ENCODE assay signal across 25 cellular contexts in the genomic region with DNA sequence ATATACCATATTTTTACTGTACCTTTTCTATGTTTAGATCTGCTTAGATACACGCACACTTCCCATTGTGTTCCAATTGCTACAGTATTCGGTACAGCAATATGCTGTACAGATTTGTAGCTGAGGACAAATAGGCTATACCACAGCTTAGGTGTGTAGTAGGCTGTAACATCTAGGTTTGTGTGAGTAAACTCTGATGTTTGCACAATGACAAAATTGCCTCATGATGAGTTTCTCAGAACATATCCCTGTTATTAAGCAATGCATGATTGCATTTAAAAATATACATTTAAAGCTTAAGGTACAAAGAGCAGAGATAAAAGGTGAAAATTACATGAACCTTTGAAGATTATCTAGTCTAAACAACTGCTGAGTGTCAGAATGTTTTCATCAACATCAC.
DNase-seq lines count a peak whose midpoint lies in the region; ATAC-seq, FAIRE-seq and TF ChIP-seq lines count a peak whose summit lies in the region.
"Had no signal": no experiment of that assay in that cellular context is flagged by ENCODE, and none has a peak within 500 bp of the region (broad histone marks: within the 10 kb centered on the region; RNA-seq: fewer than 3 reads in every experiment).

No MANE protein-coding gene starts in this region.

- no peaks in the 10 kb centered on the region for H3K4me1 Mint-ChIP-seq in MCF 10A (ENCODE audit: insufficient read depth, unreplicated experiment)
- H3K4me1 Mint-ChIP-seq: CD14-positive monocyte; CD8-positive, alpha-beta memory T cell; GM23338; H9 had no signal

- no peaks in the 10 kb centered on the region for H3K9me3 ChIP-seq in breast epithelium
- no peaks in the 10 kb centered on the region for H3K9me3 ChIP-seq in mammary epithelial cell (replicated peaks; ENCODE audit: insufficient read depth, low read length)
- no peaks in the 10 kb centered on the region for H3K9me3 ChIP-seq in HepG2 (ENCODE audit: low read length)
- H3K9me3 ChIP-seq: A549, BE2C had no signal

- H3K27ac Mint-ChIP-seq in MCF 10A (ENCODE audit: low read depth, unreplicated experiment): no peak overlapping the region
- H3K27ac Mint-ChIP-seq: CD14-positive monocyte; CD4-positive, alpha-beta T cell; CD8-positive, alpha-beta memory T cell; GM23338; H9 had no signal

- DNase-seq in MCF 10A (ENCODE audit: unreplicated experiment): peak; percentile 30
- no peak for DNase-seq in breast epithelium (ENCODE audit: low spot score in 2 of 2)
- peak; percentile 5 for DNase-seq in mammary epithelial cell
- DNase-seq in HepG2 (ENCODE audit: low spot score): peak; percentile 3
- no peak for DNase-seq in OCI-M1 (lab: John Stamatoyannopoulos, UW)
- no peak for DNase-seq in HuH-7 (ENCODE audit: low spot score)
- DNase-seq: 8988T; ACHN; AML-193; BE2C; CD4-positive, alpha-beta T cell; CD8-positive, alpha-beta memory T cell; DMS 273 treated with DMSO at 0.1 percent for 48 hours; DMS79; EL; GDM1; H9 had no signal

- intact Hi-C loops in MCF 10A (cut with micrococcal nuclease): no loop called here
- intact Hi-C loops in breast epithelium (cut with DNase I; ENCODE audit: low total_unique reads): no loop called here
- intact Hi-C loops in mammary epithelial cell (cut with micrococcal nuclease): no loop called here
- intact Hi-C loops in HepG2 (cut with micrococcal nuclease; ENCODE audit: unreplicated experiment): loop anchor here (10.0 kb wide), 1 partner anchor 99 kb away; no protein-coding TSS in a partner anchor

- H2AFZ ChIP-seq in mammary epithelial cell (ENCODE audit: low read depth, low read length) (no peak overlapping the region), HepG2 (ENCODE audit: low read length) (no peak overlapping the region)
- H2AFZ ChIP-seq: GM23338 had no signal

- TF ChIP-seq CTCF in MCF 10A (IDR thresholded peaks at IDR 0.05; ENCODE audit: unreplicated experiment) (no peak), breast epithelium (IDR thresholded peaks at IDR 0.05) (no peak), mammary epithelial cell (conservative IDR thresholded peaks at IDR 0.05 in 1 of 2, IDR thresholded peaks at IDR 0.05 in 1 of 2; ENCODE audit: extremely low read depth in 1 of 2, insufficient read depth in 1 of 2, low read depth in 1 of 2, low read length in 2 of 2) (no peak), HepG2 (CRISPR knock-in tag; IDR thresholded peaks at IDR 0.05) (no peak)

- H3K36me3 ChIP-seq in breast epithelium: no peaks in the 10 kb centered on the region
- no peaks in the 10 kb centered on the region for H3K36me3 ChIP-seq in mammary epithelial cell (ENCODE audit: insufficient read depth, low read length)
- H3K36me3 ChIP-seq in HepG2 (replicated peaks in 1 of 2; ENCODE audit: control insufficient read depth in 1 of 2, insufficient read depth in 2 of 2, low read length in 2 of 2): 0 out of 5 replicates have a peak, but pooled peaks cover 0 to 1% of the 10 kb centered on the region in 2 experiments
- H3K36me3 ChIP-seq: BE2C; BLaER1 treated with 17β-estradiol and CSF1 and Interleukin-3, amounts not matched to agents 10 nM and 100 nM had no signal

- H3K27me3 ChIP-seq in breast epithelium: no peaks in the 10 kb centered on the region
- no peaks in the 10 kb centered on the region for H3K27me3 ChIP-seq in mammary epithelial cell (ENCODE audit: insufficient read depth, low read length)
- H3K27me3 ChIP-seq in HepG2 (ENCODE audit: control insufficient read depth in 1 of 2, insufficient read depth in 2 of 2, low read length in 2 of 2): no peaks in the 10 kb centered on the region; a peak in 1 of 5 replicates
- H3K27me3 ChIP-seq: BE2C; BLaER1 treated with 17β-estradiol and CSF1 and Interleukin-3, amounts not matched to agents 10 nM and 100 nM had no signal

- 97% methylated on average over 2 of the region's 2 CpGs for WGBS in mammary epithelial cell (ENCODE audit: low coverage, missing lambda C conversion rate)
- WGBS in HepG2 (ENCODE audit: low lambda C conversion rate): 94% methylated on average over 2 of the region's 2 CpGs

- CTCF ChIA-PET in MCF 10A (lab: Yijun Ruan, JAX): interaction anchor here (0.6 to 1.8 kb wide), 6 partner anchors 54 to 545 kb away, joined by 3 to 7 read pairs (median 4); no protein-coding TSS in a partner anchor
- CTCF ChIA-PET in mammary epithelial cell (lab: Charles Lee; ENCODE audit: low non-redundant PET): no interaction called here
- CTCF ChIA-PET in HepG2 (lab: Yijun Ruan, JAX; ENCODE audit: low intra/inter-chr PET ratio, low total read pairs): no interaction called here

- H3K4me2 ChIP-seq in mammary epithelial cell (ENCODE audit: insufficient read depth, low read depth, low read length) (no peak overlapping the region), HepG2 (ENCODE audit: low read depth, low read length) (no peak overlapping the region)
- H3K4me2 ChIP-seq: A549; BLaER1 treated with 17β-estradiol and CSF1 and Interleukin-3, amounts not matched to agents 10 nM and 100 nM; GM23338 had no signal

- no peaks in the 10 kb centered on the region for H3K27me3 Mint-ChIP-seq in MCF 10A (ENCODE audit: insufficient read depth, unreplicated experiment)
- H3K27me3 Mint-ChIP-seq: CD4-positive, alpha-beta T cell; CD8-positive, alpha-beta memory T cell had no signal

- H3K9me3 Mint-ChIP-seq in MCF 10A (ENCODE audit: unreplicated experiment): no peaks in the 10 kb centered on the region
- H3K9me3 Mint-ChIP-seq: CD4-positive, alpha-beta T cell; GM23338 had no signal

- H3K4me3 ChIP-seq in breast epithelium (no peak overlapping the region), mammary epithelial cell (replicated peaks in 1 of 3; ENCODE audit: insufficient read depth in 1 of 3, low read depth in 2 of 3, low read length in 3 of 3) (no peak overlapping the region), HepG2 (replicated peaks in 1 of 3; ENCODE audit: insufficient read depth in 1 of 3, low read depth in 2 of 3, low read length in 3 of 3) (no peak overlapping the region)
- H3K4me3 ChIP-seq: A549; BLaER1 treated with 17β-estradiol and CSF1 and Interleukin-3, amounts not matched to agents 10 nM and 100 nM; GM12878; GM23338 had no signal

- BruUV-seq in MCF 10A (replicated peaks; lab: Mats Ljungman, UMichigan) (no TSS peak), mammary epithelial cell (replicated peaks; lab: Mats Ljungman, UMichigan) (no TSS peak), HepG2 (replicated peaks; lab: Mats Ljungman, UMichigan) (no TSS peak)

- no peaks in the 10 kb centered on the region for H4K20me1 ChIP-seq in mammary epithelial cell (ENCODE audit: insufficient read depth, low read length)
- H4K20me1 ChIP-seq in HepG2 (ENCODE audit: insufficient read depth, low read length): no peaks in the 10 kb centered on the region
- H4K20me1 ChIP-seq: BLaER1 treated with 17β-estradiol and CSF1 and Interleukin-3, amounts not matched to agents 10 nM and 100 nM had no signal

- POLR2A ChIA-PET in MCF 10A (lab: Yijun Ruan, JAX): no interaction called here
- POLR2A ChIA-PET in HepG2 (lab: Yijun Ruan, JAX): no interaction called here

- H3K9ac ChIP-seq in mammary epithelial cell (ENCODE audit: insufficient read depth, low read length): no peak overlapping the region
- no peak overlapping the region for H3K9ac ChIP-seq in HepG2 (ENCODE audit: insufficient read depth, low read depth, low read length)
- H3K9ac ChIP-seq: BLaER1 treated with 17β-estradiol and CSF1 and Interleukin-3, amounts not matched to agents 10 nM and 100 nM had no signal

- peak; percentile 57; the same call in 2 of the 3 replicates for ATAC-seq in HepG2
- ATAC-seq: A549, GM12878, GM23338, HCT116 had no signal

- no peak for TF ChIP-seq POLR2A in breast epithelium (IDR thresholded peaks at IDR 0.05)
- TF ChIP-seq POLR2A in HepG2 (IDR thresholded peaks at IDR 0.05; ENCODE audit: insufficient read depth in 1 of 2, low read depth in 2 of 2, low read length in 2 of 2): no peak

- FAIRE-seq in HepG2 (lab: Jason Lieb, UNC): no peak
- FAIRE-seq: A549, D721Med, GM12878, GM18507 had no signal

- no peak overlapping the region for H3K4me3 Mint-ChIP-seq in MCF 10A (ENCODE audit: unreplicated experiment)
- H3K4me3 Mint-ChIP-seq: CD14-positive monocyte; CD4-positive, alpha-beta T cell; CD8-positive, alpha-beta memory T cell; GM23338; H9 had no signal

- TF ChIP-seq EP300 in HepG2 (IDR thresholded peaks at IDR 0.05; ENCODE audit: low read depth in 2 of 2, low read length in 2 of 2) (no peak), HepG2 (CRISPR knock-in tag; IDR thresholded peaks at IDR 0.05; ENCODE audit: borderline replicate concordance) (no peak)

- H3K4me1 ChIP-seq in breast epithelium (no peaks in the 10 kb centered on the region), mammary epithelial cell (ENCODE audit: insufficient read depth, low read length) (no peaks in the 10 kb centered on the region), HepG2 (ENCODE audit: insufficient read depth, low read length) (no peaks in the 10 kb centered on the region)
- H3K4me1 ChIP-seq: A549; BE2C; BLaER1 treated with 17β-estradiol and CSF1 and Interleukin-3, amounts not matched to agents 10 nM and 100 nM had no signal

- no peaks in the 10 kb centered on the region for H3K79me2 ChIP-seq in mammary epithelial cell (ENCODE audit: insufficient read depth, low read length)
- no peaks in the 10 kb centered on the region for H3K79me2 ChIP-seq in HepG2 (ENCODE audit: insufficient read depth, low read length)

- peaks cover 4% of the 10 kb centered on the region for H3K36me3 Mint-ChIP-seq in MCF 10A (ENCODE audit: insufficient read depth, unreplicated experiment)
- H3K36me3 Mint-ChIP-seq: CD14-positive monocyte; CD8-positive, alpha-beta memory T cell had no signal

- dilution Hi-C loops in mammary epithelial cell (cut with HindIII; ENCODE audit: low sequenced_read_pairs): no loop called here

- TF ChIP-seq RAD21 in HepG2 (CRISPR knock-in tag; IDR thresholded peaks at IDR 0.05): no peak

- in situ Hi-C loops in mammary epithelial cell (cut with MboI; ENCODE audit: low sequenced_read_pairs in 2 of 2) (no loop called here), HepG2 (cut with HindIII; ENCODE audit: extremely low pct_ligation_motif_present, low pct_unique_long_range_greater_than_20kb) (no loop called here)

- H3K27ac ChIP-seq in breast epithelium (no peak overlapping the region), mammary epithelial cell (ENCODE audit: insufficient read depth, low read depth, low read length) (no peak overlapping the region), HepG2 (ENCODE audit: extremely low read length, insufficient read depth, low read length) (no peak overlapping the region)
- H3K27ac ChIP-seq: A549; BLaER1 treated with 17β-estradiol and CSF1 and Interleukin-3, amounts not matched to agents 10 nM and 100 nM had no signal

TF ChIP-seq in HepG2, 621 proteins besides CTCF, POLR2A, EP300 and RAD21 (continues in another document):
- TF ChIP-seq ZNF737 (CRISPR knock-in tag; IDR thresholded peaks at IDR 0.05; ENCODE audit: borderline replicate concordance): no peak
- TF ChIP-seq ZNF12 (CRISPR knock-in tag; IDR thresholded peaks at IDR 0.05): peak; percentile 90
- TF ChIP-seq SOX6 (IDR thresholded peaks at IDR 0.05): no peak
- TF ChIP-seq SOX6 (CRISPR knock-in tag; IDR thresholded peaks at IDR 0.05): no peak
- peak; percentile 30; the same call in 1 of the 2 replicates for TF ChIP-seq CEBPG (CRISPR knock-in tag; IDR thresholded peaks at IDR 0.05)
- peak; percentile 70; the same call in 1 of the 2 replicates for TF ChIP-seq CEBPB (IDR thresholded peaks at IDR 0.05; ENCODE audit: borderline replicate concordance, low read depth, low read length)
- TF ChIP-seq FOXA3 (CRISPR knock-in tag; IDR thresholded peaks at IDR 0.05): peak; percentile 21; the same call in 1 of the 2 replicates
- no peak for TF ChIP-seq DMAP1 (CRISPR knock-in tag; IDR thresholded peaks at IDR 0.05)

Comparison
In these comparisons a context has a peak if more than half of its experiments do, and no peak if none do; other contexts are left out.
1. DNase-seq: peak in MCF 10A (single experiment), mammary epithelial cell (single experiment) and HepG2 (single experiment); none in breast epithelium (0 of 2), OCI-M1 (single experiment) and HuH-7 (single experiment).